1 cellular context compared by ENCODE assay signal in the genomic region with DNA sequence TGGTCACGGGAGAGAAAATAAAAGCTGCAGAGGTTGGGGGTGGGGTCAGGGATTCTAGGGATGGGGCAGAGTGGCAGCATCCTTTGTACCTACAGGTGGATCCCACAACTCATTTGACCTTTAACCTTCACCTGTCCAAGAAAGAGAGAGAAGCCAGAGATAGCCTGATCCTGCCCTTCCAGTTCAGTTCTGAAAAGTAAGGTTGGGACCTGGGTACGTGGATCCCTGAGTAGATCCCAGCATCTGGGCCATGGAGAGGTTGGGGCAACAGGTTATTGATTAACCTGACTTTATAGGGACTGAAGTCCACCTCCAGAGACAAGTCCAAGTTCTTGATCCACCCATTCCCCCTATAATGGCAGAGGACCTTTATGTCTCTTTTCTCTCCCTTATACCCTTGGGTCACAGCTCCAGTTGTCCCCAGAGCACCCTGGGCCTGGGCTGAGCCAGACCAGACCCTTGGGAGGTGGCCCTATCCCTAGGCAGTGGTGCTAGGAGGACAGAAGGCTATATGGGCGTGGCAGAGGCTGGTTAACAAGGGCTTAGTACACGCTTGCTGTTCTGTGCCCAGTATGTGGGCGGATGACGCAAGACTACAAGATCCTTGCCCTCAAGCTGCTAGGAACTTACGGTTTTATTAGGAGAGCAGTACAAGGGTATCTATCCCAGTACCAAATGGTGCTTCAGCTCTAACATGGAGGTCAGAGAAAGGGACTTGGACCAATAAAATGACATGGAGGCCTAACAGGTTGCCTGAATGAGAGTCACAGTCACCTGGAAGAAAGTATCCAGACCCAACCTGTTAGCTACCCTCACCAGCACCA.
TF ChIP-seq lines count a peak whose summit lies in the region.

No MANE protein-coding gene starts in this region.

TF ChIP-seq in HepG2, 621 proteins besides CTCF, POLR2A, EP300 and RAD21 (continued from another document):
- TF ChIP-seq JUN (CRISPR knock-in tag; IDR thresholded peaks at IDR 0.05) (no peak), ZNF138 (CRISPR knock-in tag; IDR thresholded peaks at IDR 0.05; ENCODE audit: low read depth) (no peak), HCFC1 (IDR thresholded peaks at IDR 0.05; ENCODE audit: low read depth, low read length) (no peak), ZMYM2 (CRISPR knock-in tag; IDR thresholded peaks at IDR 0.05) (no peak), NCOA5 (CRISPR knock-in tag; IDR thresholded peaks at IDR 0.05) (no peak), HNF4G (IDR thresholded peaks at IDR 0.05; ENCODE audit: borderline replicate concordance, low read depth, low read length) (peak; percentile 31; the same call in 1 of the 2 replicates), HNF4G (CRISPR knock-in tag; IDR thresholded peaks at IDR 0.05; ENCODE audit: borderline replicate concordance, low read depth) (no peak), DPF2 (CRISPR knock-in tag; IDR thresholded peaks at IDR 0.05; ENCODE audit: borderline replicate concordance, low read depth) (0 out of 2 replicates have a peak, but pooled peaks have one; percentile 18)
- TF ChIP-seq, protein P1, sequence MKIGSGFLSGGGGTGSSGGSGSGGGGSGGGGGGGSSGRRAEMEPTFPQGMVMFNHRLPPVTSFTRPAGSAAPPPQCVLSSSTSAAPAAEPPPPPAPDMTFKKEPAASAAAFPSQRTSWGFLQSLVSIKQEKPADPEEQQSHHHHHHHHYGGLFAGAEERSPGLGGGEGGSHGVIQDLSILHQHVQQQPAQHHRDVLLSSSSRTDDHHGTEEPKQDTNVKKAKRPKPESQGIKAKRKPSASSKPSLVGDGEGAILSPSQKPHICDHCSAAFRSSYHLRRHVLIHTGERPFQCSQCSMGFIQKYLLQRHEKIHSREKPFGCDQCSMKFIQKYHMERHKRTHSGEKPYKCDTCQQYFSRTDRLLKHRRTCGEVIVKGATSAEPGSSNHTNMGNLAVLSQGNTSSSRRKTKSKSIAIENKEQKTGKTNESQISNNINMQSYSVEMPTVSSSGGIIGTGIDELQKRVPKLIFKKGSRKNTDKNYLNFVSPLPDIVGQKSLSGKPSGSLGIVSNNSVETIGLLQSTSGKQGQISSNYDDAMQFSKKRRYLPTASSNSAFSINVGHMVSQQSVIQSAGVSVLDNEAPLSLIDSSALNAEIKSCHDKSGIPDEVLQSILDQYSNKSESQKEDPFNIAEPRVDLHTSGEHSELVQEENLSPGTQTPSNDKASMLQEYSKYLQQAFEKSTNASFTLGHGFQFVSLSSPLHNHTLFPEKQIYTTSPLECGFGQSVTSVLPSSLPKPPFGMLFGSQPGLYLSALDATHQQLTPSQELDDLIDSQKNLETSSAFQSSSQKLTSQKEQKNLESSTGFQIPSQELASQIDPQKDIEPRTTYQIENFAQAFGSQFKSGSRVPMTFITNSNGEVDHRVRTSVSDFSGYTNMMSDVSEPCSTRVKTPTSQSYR (CRISPR knock-in tag; IDR thresholded peaks at IDR 0.05; ENCODE audit: borderline replicate concordance), result peak; percentile 28; the same call in 1 of the 2 replicates
- TF ChIP-seq, protein P2, sequence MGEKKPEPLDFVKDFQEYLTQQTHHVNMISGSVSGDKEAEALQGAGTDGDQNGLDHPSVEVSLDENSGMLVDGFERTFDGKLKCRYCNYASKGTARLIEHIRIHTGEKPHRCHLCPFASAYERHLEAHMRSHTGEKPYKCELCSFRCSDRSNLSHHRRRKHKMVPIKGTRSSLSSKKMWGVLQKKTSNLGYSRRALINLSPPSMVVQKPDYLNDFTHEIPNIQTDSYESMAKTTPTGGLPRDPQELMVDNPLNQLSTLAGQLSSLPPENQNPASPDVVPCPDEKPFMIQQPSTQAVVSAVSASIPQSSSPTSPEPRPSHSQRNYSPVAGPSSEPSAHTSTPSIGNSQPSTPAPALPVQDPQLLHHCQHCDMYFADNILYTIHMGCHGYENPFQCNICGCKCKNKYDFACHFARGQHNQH (CRISPR knock-in tag; IDR thresholded peaks at IDR 0.05), result no peak
- TF ChIP-seq, protein P3, sequence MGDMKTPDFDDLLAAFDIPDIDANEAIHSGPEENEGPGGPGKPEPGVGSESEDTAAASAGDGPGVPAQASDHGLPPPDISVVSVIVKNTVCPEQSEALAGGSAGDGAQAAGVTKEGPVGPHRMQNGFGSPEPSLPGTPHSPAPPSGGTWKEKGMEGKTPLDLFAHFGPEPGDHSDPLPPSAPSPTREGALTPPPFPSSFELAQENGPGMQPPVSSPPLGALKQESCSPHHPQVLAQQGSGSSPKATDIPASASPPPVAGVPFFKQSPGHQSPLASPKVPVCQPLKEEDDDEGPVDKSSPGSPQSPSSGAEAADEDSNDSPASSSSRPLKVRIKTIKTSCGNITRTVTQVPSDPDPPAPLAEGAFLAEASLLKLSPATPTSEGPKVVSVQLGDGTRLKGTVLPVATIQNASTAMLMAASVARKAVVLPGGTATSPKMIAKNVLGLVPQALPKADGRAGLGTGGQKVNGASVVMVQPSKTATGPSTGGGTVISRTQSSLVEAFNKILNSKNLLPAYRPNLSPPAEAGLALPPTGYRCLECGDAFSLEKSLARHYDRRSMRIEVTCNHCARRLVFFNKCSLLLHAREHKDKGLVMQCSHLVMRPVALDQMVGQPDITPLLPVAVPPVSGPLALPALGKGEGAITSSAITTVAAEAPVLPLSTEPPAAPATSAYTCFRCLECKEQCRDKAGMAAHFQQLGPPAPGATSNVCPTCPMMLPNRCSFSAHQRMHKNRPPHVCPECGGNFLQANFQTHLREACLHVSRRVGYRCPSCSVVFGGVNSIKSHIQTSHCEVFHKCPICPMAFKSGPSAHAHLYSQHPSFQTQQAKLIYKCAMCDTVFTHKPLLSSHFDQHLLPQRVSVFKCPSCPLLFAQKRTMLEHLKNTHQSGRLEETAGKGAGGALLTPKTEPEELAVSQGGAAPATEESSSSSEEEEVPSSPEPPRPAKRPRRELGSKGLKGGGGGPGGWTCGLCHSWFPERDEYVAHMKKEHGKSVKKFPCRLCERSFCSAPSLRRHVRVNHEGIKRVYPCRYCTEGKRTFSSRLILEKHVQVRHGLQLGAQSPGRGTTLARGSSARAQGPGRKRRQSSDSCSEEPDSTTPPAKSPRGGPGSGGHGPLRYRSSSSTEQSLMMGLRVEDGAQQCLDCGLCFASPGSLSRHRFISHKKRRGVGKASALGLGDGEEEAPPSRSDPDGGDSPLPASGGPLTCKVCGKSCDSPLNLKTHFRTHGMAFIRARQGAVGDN (CRISPR knock-in tag; IDR thresholded peaks at IDR 0.05), result peak; percentile 77
